ENCODE assay signal across 15 cellular contexts in the genomic region with DNA sequence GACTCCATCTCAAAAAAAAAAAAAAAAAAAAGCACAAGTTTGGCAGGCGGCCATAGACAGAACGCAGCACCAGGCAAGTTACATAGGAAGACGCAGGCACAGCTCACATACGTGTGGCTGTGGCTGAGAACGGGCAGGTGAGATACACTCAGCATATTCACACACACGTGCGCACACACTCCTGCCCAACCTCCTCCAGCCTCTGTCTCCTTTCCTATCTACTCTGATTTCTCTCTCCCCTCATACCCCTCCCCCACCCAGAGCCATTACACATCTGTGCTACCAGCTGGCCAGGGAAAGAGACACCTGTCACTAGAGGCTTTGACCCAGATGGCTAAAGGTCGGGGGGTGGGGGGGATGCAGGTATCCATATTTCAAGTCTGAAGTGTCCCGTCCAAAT.
"Had no signal": no experiment of that assay in that cellular context is flagged by ENCODE, and none has a peak within 500 bp of the region (broad histone marks: within the 10 kb centered on the region; RNA-seq: fewer than 3 reads in every experiment).

No MANE protein-coding gene starts in this region.

- DNase-seq: activated B cell treated with CpG ODN at 0.5 μM for 24 hours; activated CD4-positive, alpha-beta memory T cell treated with anti-CD3 and anti-CD28 coated beads for 36 hours; activated CD4-positive, alpha-beta T cell treated with anti-CD3 and anti-CD28 coated beads for 4 hours; activated CD8-positive, alpha-beta memory T cell treated with anti-CD3 and anti-CD28 coated beads, Interleukin-2, amount 10 ng/mL, durations not matched to agents 7 days and 5 days; amniotic stem cell; dermis blood vessel endothelial cell; effector memory CD8-positive, alpha-beta T cell; esophagus squamous epithelium; mesenchymal stem cell; mucosa of descending colon; naive thymus-derived CD4-positive, alpha-beta T cell; sigmoid colon; stimulated activated naive CD4-positive, alpha-beta T cell had no signal

- H3K9me3 ChIP-seq: esophagus squamous epithelium, mucosa of descending colon, ovary, sigmoid colon had no signal

- H2AFZ ChIP-seq: neural progenitor cell had no signal

- H3K27me3 ChIP-seq: esophagus squamous epithelium, neural progenitor cell, ovary, sigmoid colon had no signal

- H3K9ac ChIP-seq: neural progenitor cell had no signal

- ATAC-seq: activated CD8-positive, alpha-beta memory T cell treated with anti-CD3 and anti-CD28 coated beads, Interleukin-2, amount 10 ng/mL, durations not matched to agents 7 days and 5 days; effector memory CD8-positive, alpha-beta T cell; mucosa of descending colon; naive thymus-derived CD4-positive, alpha-beta T cell had no signal

- H3K36me3 ChIP-seq: esophagus squamous epithelium, neural progenitor cell, ovary, sigmoid colon had no signal

- H3K4me3 ChIP-seq: esophagus squamous epithelium, mucosa of descending colon, neural progenitor cell, ovary, sigmoid colon had no signal

- H3K27ac ChIP-seq: esophagus squamous epithelium, ovary, sigmoid colon had no signal
